In genomic region chr9:113152699-113153098, GRCh38 we compare ENCODE assay signal across 8 cellular contexts. TPM values are rescaled to one million over a fixed set of nuclear protein-coding genes. Genes with fewer than 3 reads are reported as not detected.
DNase-seq lines count a peak whose midpoint lies in the region; ATAC-seq and TF ChIP-seq lines count a peak whose summit lies in the region.

No MANE protein-coding gene starts in this region.

- H3K4me2 ChIP-seq in OCI-LY3 (ENCODE audit: low read length): no peak overlapping the region

- WGBS in psoas muscle, 3 donors: 90 to 95% (median 90%) methylated on average over 3 of the region's 3 CpGs

- H3K27me3 ChIP-seq in OCI-LY3 (ENCODE audit: low read depth, low read length) (peaks cover 3% of the 10 kb centered on the region; the same call in 1 of the 2 replicates), psoas muscle (ENCODE audit: insufficient read depth in 3 of 3, low read length in 2 of 3) (no peaks in the 10 kb centered on the region)

- no peak for DNase-seq in GM12864 (ENCODE audit: low read depth)
- DNase-seq in epithelial cell of prostate (ENCODE audit: low read depth, low spot score): peak; percentile 76
- no peak for DNase-seq in psoas muscle
- no peak for DNase-seq in KG1 (lab: John Stamatoyannopoulos, UW)
- no peak for DNase-seq in NCI-H146 treated with DMSO at 0.1 percent for 48 hours (lab: John Stamatoyannopoulos, UW; ENCODE audit: unreplicated experiment)
- no peak for DNase-seq in stimulated activated naive CD4-positive, alpha-beta T cell treated with Interleukin-2 at 50 U/mL for 16 hours (lab: John Stamatoyannopoulos, UW)

- H3K27ac ChIP-seq in OCI-LY3 (ENCODE audit: low read length) (no peak overlapping the region), epithelial cell of prostate (peak overlapping the region; percentile 97), psoas muscle (peak overlapping the region; percentile 86)

- no peak for ATAC-seq in psoas muscle
- ATAC-seq in HG03039 (IDR thresholded peaks at IDR 0.05; ENCODE audit: unreplicated experiment): no peak

- no peak overlapping the region for H2AFZ ChIP-seq in OCI-LY3 (ENCODE audit: low read depth, low read length)

- H3K36me3 ChIP-seq in OCI-LY3 (replicated peaks; ENCODE audit: low read depth, low read length) (no peaks in the 10 kb centered on the region), psoas muscle (ENCODE audit: insufficient read depth in 1 of 2, low read depth in 1 of 2) (peaks cover 0 to 6% of the 10 kb centered on the region in 2 donors)

- H3K9me3 ChIP-seq in OCI-LY3 (ENCODE audit: insufficient read depth, low read length): no peaks in the 10 kb centered on the region
- H3K9me3 ChIP-seq in psoas muscle: no peaks in the 10 kb centered on the region

- 0 out of 2 replicates have a peak, but pooled peaks cover 6% of the 10 kb centered on the region for H4K20me1 ChIP-seq in OCI-LY3 (ENCODE audit: insufficient read depth, low read length)

- no peaks in the 10 kb centered on the region for H3K79me2 ChIP-seq in OCI-LY3 (ENCODE audit: low read length)

- H3K4me3 ChIP-seq in GM12864 (ENCODE audit: low read depth, low read length) (no peak overlapping the region), OCI-LY3 (ENCODE audit: low read length) (no peak overlapping the region), psoas muscle (peak overlapping the region; percentile 84)

- TF ChIP-seq CTCF in GM12864 (IDR thresholded peaks at IDR 0.05; ENCODE audit: low read depth, low read length, missing control alignments) (peak; percentile 24), OCI-LY3 (IDR thresholded peaks at IDR 0.05; ENCODE audit: low read depth, low read length) (peak; percentile 13; the same call in 1 of the 2 replicates), psoas muscle (IDR thresholded peaks at IDR 0.05) (no peak)

- intact Hi-C loops in psoas muscle (cut with DNase I): loop anchor here in 1 of 2 donors (10.0 kb wide), 1 partner anchor 252 kb away; the partner anchor contains the start of gene ALAD

- H3K4me1 ChIP-seq in OCI-LY3 (ENCODE audit: low read length) (peaks cover 4% of the 10 kb centered on the region; the same call in 1 of the 2 replicates), psoas muscle (peaks cover 18% of the 10 kb centered on the region)

- H3K9ac ChIP-seq in OCI-LY3 (ENCODE audit: low read length): no peak overlapping the region

RNA-seq across cellular contexts. Expression of gene SLC31A2, which starts 1.9 kb away (rescaled TPM):
- total RNA-seq in psoas muscle: 10 to 100 TPM in 3 of 4 donors, 1 to 10 TPM in 1; 10.0 to 21.5 (median 16.2) TPM
- polyA plus RNA-seq in psoas muscle: 10 to 100 TPM; 11.5 to 35.4 (median 31.7) TPM
